Comparison of ENCODE assay signal across 8 cellular contexts in genomic region chr4:72408568-72408967, GRCh38.
"Had no signal": no experiment of that assay in that cellular context is flagged by ENCODE, and none has a peak within 500 bp of the region (broad histone marks: within the 10 kb centered on the region; RNA-seq: fewer than 3 reads in every experiment).

No MANE protein-coding gene starts in this region.

- H3K4me1 Mint-ChIP-seq: IgD-negative memory B cell had no signal

- H3K4me2 ChIP-seq: KMS-11 had no signal

- FAIRE-seq: HepG2, HTR-8/SVneo had no signal

- H3K4me3 Mint-ChIP-seq: IgD-negative memory B cell had no signal

- ATAC-seq: HepG2 had no signal

- H3K27ac ChIP-seq: HL-60, KMS-11 had no signal

- DNase-seq: IMR-90, KBM-7, KG1 had no signal

- H3K9ac ChIP-seq: KMS-11 had no signal

- H3K27ac Mint-ChIP-seq: IgD-negative memory B cell had no signal

- H3K27me3 Mint-ChIP-seq: IgD-negative memory B cell had no signal
